In the genomic region with DNA sequence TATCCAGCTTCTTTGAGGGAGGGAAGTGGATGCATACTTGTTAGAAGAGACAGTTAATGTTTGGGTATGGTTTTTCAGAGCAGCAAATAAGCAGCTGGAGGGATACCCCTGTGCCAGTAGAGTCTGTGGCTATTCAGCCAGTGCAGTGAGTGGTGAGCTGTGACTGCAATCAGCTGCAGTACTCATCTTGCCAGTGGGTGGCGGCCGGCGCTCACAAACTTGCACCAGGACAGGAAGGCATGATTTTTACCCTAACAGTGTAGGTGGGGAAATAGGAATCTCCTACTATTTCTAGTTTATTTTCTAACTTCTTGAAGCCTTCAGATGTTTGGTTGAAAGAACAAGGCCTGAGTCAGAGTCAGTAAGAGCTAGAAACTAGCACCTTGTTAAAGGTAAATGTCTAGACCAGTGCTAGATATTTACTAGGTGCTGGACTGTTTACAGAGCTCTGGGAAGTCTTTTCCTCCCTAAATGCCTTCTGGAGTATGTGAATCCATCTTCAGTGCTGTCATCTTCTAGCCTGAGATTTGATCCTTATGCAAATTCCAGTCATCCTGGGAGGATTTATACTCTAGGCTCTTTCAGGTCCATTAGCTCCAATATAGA, we compare ENCODE assay signal across 8 cellular contexts. TPM values are rescaled to one million over a fixed set of nuclear protein-coding genes. Genes with fewer than 3 reads are reported as not detected.
A peak's percentile ranks its signal among the peaks of the same experiment; 100 is the strongest.
DNase-seq lines count a peak whose midpoint lies in the region; ATAC-seq and TF ChIP-seq lines count a peak whose summit lies in the region.

No MANE protein-coding gene starts in this region.

- peak; percentile 93 for TF ChIP-seq CTCF in GM12865 (IDR thresholded peaks at IDR 0.05; ENCODE audit: insufficient read depth, low read depth, low read length, missing control alignments)
- peak; percentile 81 for TF ChIP-seq CTCF in activated CD8-positive, alpha-beta T cell treated with anti-CD3 and anti-CD28 coated beads for 36 hours (IDR thresholded peaks at IDR 0.05)
- peak; percentile 88 for TF ChIP-seq CTCF in endodermal cell (conservative IDR thresholded peaks at IDR 0.05)

- POLR2A ChIA-PET in activated CD8-positive, alpha-beta T cell treated with anti-CD3 and anti-CD28 coated beads for 36 hours (lab: Charles Lee) = interaction anchor here (0.7 to 1.0 kb wide), 2 partner anchors 341 to 350 kb away, joined by 3 read pairs; partner anchors contain the start of gene TSEN2

- peaks cover 11% of the 10 kb centered on the region for H3K27me3 Mint-ChIP-seq in activated CD8-positive, alpha-beta T cell treated with anti-CD3 and anti-CD28 coated beads for 36 hours
- H3K27me3 Mint-ChIP-seq in endodermal cell (ENCODE audit: insufficient read depth) = no peaks in the 10 kb centered on the region

- H3K4me1 Mint-ChIP-seq in activated CD8-positive, alpha-beta T cell treated with anti-CD3 and anti-CD28 coated beads for 36 hours (ENCODE audit: low read depth) = peaks cover 3% of the 10 kb centered on the region
- H3K4me1 Mint-ChIP-seq in endodermal cell = no peaks in the 10 kb centered on the region

- no peaks in the 10 kb centered on the region for H3K27me3 ChIP-seq in endodermal cell (ENCODE audit: control insufficient read depth, insufficient read depth, low read length, poor library complexity, severe bottlenecking)

- H3K27ac Mint-ChIP-seq in activated CD8-positive, alpha-beta T cell treated with anti-CD3 and anti-CD28 coated beads for 36 hours = no peak overlapping the region
- no peak overlapping the region for H3K27ac Mint-ChIP-seq in endodermal cell

- no peaks in the 10 kb centered on the region for H3K9me3 Mint-ChIP-seq in activated CD8-positive, alpha-beta T cell treated with anti-CD3 and anti-CD28 coated beads for 36 hours
- H3K9me3 Mint-ChIP-seq in endodermal cell = no peaks in the 10 kb centered on the region

- DNase-seq in 8988T (peak; percentile 40), GM12865 (ENCODE audit: low read depth) (peak; percentile 68), NCI-H2227 treated with DMSO at 0.1 percent for 48 hours (lab: John Stamatoyannopoulos, UW) (peak; percentile 32), endodermal cell (peak; percentile 92), mucosa of gallbladder (ENCODE audit: low spot score) (peak; percentile 70)
- DNase-seq in activated CD8-positive, alpha-beta T cell treated with anti-CD3 and anti-CD28 coated beads for 36 hours = peak; percentile 80
- DNase-seq in stimulated activated naive CD8-positive, alpha-beta T cell treated with anti-CD3 and anti-CD28 coated beads, Interleukin-15, Interleukin-2, amounts not matched to agents 100 U/mL and 50 U/mL, for 24 hours = peak; percentile 69

- no peaks in the 10 kb centered on the region for H3K9me3 ChIP-seq in endodermal cell (ENCODE audit: control insufficient read depth, low read length)

- H3K4me3 ChIP-seq in GM12865 (ENCODE audit: low read depth, low read length) (no peak overlapping the region), endodermal cell (ENCODE audit: low read length) (no peak overlapping the region)

- H3K9ac ChIP-seq in endodermal cell (ENCODE audit: extremely low read depth, low read length, poor library complexity, severe bottlenecking) = no peak overlapping the region

- no peak overlapping the region for H3K4me3 Mint-ChIP-seq in activated CD8-positive, alpha-beta T cell treated with anti-CD3 and anti-CD28 coated beads for 36 hours
- H3K4me3 Mint-ChIP-seq in endodermal cell = no peak overlapping the region

- no peaks in the 10 kb centered on the region for H3K4me1 ChIP-seq in endodermal cell (ENCODE audit: control insufficient read depth, insufficient read depth, low read length)

- H3K27ac ChIP-seq in endodermal cell (ENCODE audit: low read depth, low read length) = no peak overlapping the region

- ATAC-seq in HG02763 (IDR thresholded peaks at IDR 0.05; ENCODE audit: unreplicated experiment) = peak; percentile 88
- ATAC-seq in activated CD8-positive, alpha-beta T cell treated with anti-CD3 and anti-CD28 coated beads for 36 hours = peak; percentile 86
- ATAC-seq in stimulated activated naive CD8-positive, alpha-beta T cell treated with anti-CD3 and anti-CD28 coated beads, Interleukin-15, Interleukin-2, amounts not matched to agents 100 U/mL and 50 U/mL, for 24 hours = peak; percentile 77

- intact Hi-C loops in activated CD8-positive, alpha-beta T cell treated with anti-CD3 and anti-CD28 coated beads for 36 hours (cut with micrococcal nuclease) = loop anchor here (1.0 to 10.0 kb wide), 3 partner anchors 170 to 347 kb away; no protein-coding TSS in a partner anchor

- 0 to 7% methylated on average over 3 of the region's 3 CpGs for WGBS in endodermal cell (ENCODE audit: insufficient coverage in 1 of 2, insufficient read length in 1 of 2), 2 experiments

- H3K36me3 ChIP-seq in endodermal cell (ENCODE audit: control insufficient read depth, insufficient read depth, low read length) = no peaks in the 10 kb centered on the region

- CTCF ChIA-PET in activated CD8-positive, alpha-beta T cell treated with anti-CD3 and anti-CD28 coated beads for 36 hours (lab: Charles Lee) = interaction anchor here (0.5 to 7.3 kb wide), 43 partner anchors 9 to 349 kb away, joined by 3 to 170 read pairs (median 4); partner anchors contain the start of gene TSEN2

- no peaks in the 10 kb centered on the region for H3K36me3 Mint-ChIP-seq in activated CD8-positive, alpha-beta T cell treated with anti-CD3 and anti-CD28 coated beads for 36 hours (ENCODE audit: low read depth)
- no peaks in the 10 kb centered on the region for H3K36me3 Mint-ChIP-seq in endodermal cell (ENCODE audit: low read depth)

RNA-seq across cellular contexts. Expression of gene TIMP4, which starts 23.6 kb away (rescaled TPM):
- not detected for total RNA-seq in activated CD8-positive, alpha-beta T cell treated with anti-CD3 and anti-CD28 coated beads for 36 hours
- 1 to 10 TPM in 1 of 2 donors, not detected in 1; 4.4 TPM for total RNA-seq in endodermal cell
- polyA plus RNA-seq in endodermal cell (2013, experiment 1 of 2) = 2.7 TPM
- 2.9 TPM for polyA plus RNA-seq in endodermal cell (2013, experiment 2 of 2)
- total RNA-seq in mucosa of gallbladder = 3.7 TPM

Comparison
In these comparisons a context has a peak if more than half of its experiments do, and no peak if none do; other contexts are left out.
1. DNase-seq: peak in every context shown above with its lines; median percentile 92 in endodermal cell; 80 in activated CD8-positive, alpha-beta T cell treated with anti-CD3 and anti-CD28 coated beads for 36 hours; 70 in mucosa of gallbladder; 69 in stimulated activated naive CD8-positive, alpha-beta T cell treated with anti-CD3 and anti-CD28 coated beads, Interleukin-15, Interleukin-2, amounts not matched to agents 100 U/mL and 50 U/mL, for 24 hours; 68 in GM12865; 40 in 8988T; 32 in NCI-H2227 treated with DMSO at 0.1 percent for 48 hours.